In genomic region chr3:154121236-154122095, GRCh38 we compare ENCODE assay signal across 8 cellular contexts. TPM values are rescaled to one million over a fixed set of nuclear protein-coding genes. Genes with fewer than 3 reads are reported as not detected.
DNase-seq lines count a peak whose midpoint lies in the region; ATAC-seq, FAIRE-seq and TF ChIP-seq lines count a peak whose summit lies in the region.

ARHGEF26 (plus strand) TSS chr3:154121390; CDS start chr3:154121993, 603 bp downstream.

- 0 out of 2 replicates have a peak, but pooled peaks have one; percentile 29 for TF ChIP-seq POLR2A in H54 (IDR thresholded peaks at IDR 0.05; ENCODE audit: low read depth, low read length)
- TF ChIP-seq POLR2A in NB4 (IDR thresholded peaks at IDR 0.05; ENCODE audit: extremely low read depth, insufficient read length) = no peak
- peak; percentile 15 to 57 for TF ChIP-seq POLR2A in gastrocnemius medialis (IDR thresholded peaks at IDR 0.05)

- H3K4me3 ChIP-seq in NB4 (ENCODE audit: low read depth, low read length) (no peak within 1 kb of the TSS), astrocyte of the spinal cord (ENCODE audit: low read depth, low read length) (peak within 1 kb of the TSS; percentile 82), iPS DF 6.9 (ENCODE audit: low read length) (peak within 1 kb of the TSS; percentile 49; the same call in 1 of the 2 replicates), gastrocnemius medialis (peak within 1 kb of the TSS; percentile 68 to 81 (median 72)), Karpas-422 (ENCODE audit: low read length) (no peak within 1 kb of the TSS)

- no peaks in the 10 kb centered on the region for H3K79me2 ChIP-seq in Karpas-422 (ENCODE audit: low read length)

- H3K36me3 ChIP-seq in iPS DF 6.9 (ENCODE audit: control insufficient read depth, insufficient read depth, low read length) (no peaks in the 10 kb centered on the region), gastrocnemius medialis (no peaks in the 10 kb centered on the region), Karpas-422 (ENCODE audit: insufficient read depth, low read length) (no peaks in the 10 kb centered on the region)

- TF ChIP-seq CTCF in NB4 (IDR thresholded peaks at IDR 0.05; ENCODE audit: low read depth, low read length) (no peak), astrocyte of the spinal cord (IDR thresholded peaks at IDR 0.05; ENCODE audit: low read depth, low read length) (no peak), gastrocnemius medialis (IDR thresholded peaks at IDR 0.05 in 4 of 5, conservative IDR thresholded peaks at IDR 0.05 in 1 of 5) (no peak)

- no peaks in the 10 kb centered on the region for H4K20me1 ChIP-seq in Karpas-422 (ENCODE audit: insufficient read depth, low read depth, low read length)

- ATAC-seq in gastrocnemius medialis = peak; percentile 72 to 79

- H2AFZ ChIP-seq in Karpas-422 (ENCODE audit: low read length) = no peak within 1 kb of the TSS

- H3K4me1 ChIP-seq in iPS DF 6.9 (ENCODE audit: control insufficient read depth, insufficient read depth, low read length) (no peaks in the 10 kb centered on the region), gastrocnemius medialis (no peaks in the 10 kb centered on the region), Karpas-422 (ENCODE audit: low read length) (no peaks in the 10 kb centered on the region)

- H3K9me3 ChIP-seq in iPS DF 6.9 (ENCODE audit: control insufficient read depth, insufficient read depth, low read length) (no peaks in the 10 kb centered on the region), gastrocnemius medialis (no peaks in the 10 kb centered on the region), Karpas-422 (ENCODE audit: low read length) (no peaks in the 10 kb centered on the region)

- H3K4me2 ChIP-seq in Karpas-422 (ENCODE audit: low read depth, low read length, poor library complexity, severe bottlenecking) = no peak within 1 kb of the TSS

- no peak for FAIRE-seq in H54 (lab: Jason Lieb, UNC)

- intact Hi-C loops in gastrocnemius medialis (cut with DNase I; ENCODE audit: low total_unique reads) = no loop called here

- in situ Hi-C loops in astrocyte of the spinal cord (cut with HindIII; ENCODE audit: low sequenced_read_pairs) (no loop called here), gastrocnemius medialis (cut with MboI; ENCODE audit: low sequenced_read_pairs in 4 of 4) (no loop called here)

- no peaks in the 10 kb centered on the region for H3K9me2 ChIP-seq in Karpas-422 (replicated peaks; ENCODE audit: insufficient read depth, low read length)

- no peak within 1 kb of the TSS for H3K9ac ChIP-seq in Karpas-422 (ENCODE audit: low read length)

- WGBS in iPS DF 6.9 (ENCODE audit: insufficient coverage, insufficient read length) = no CpG with 5 or more reads among the region's 82 CpGs

- H3K27ac ChIP-seq in iPS DF 6.9 (ENCODE audit: low read length) = no peak within 1 kb of the TSS
- H3K27ac ChIP-seq in gastrocnemius medialis = peak within 1 kb of the TSS; percentile 21 to 57 (median 47)
- H3K27ac ChIP-seq in Karpas-422 (ENCODE audit: low read length) = no peak within 1 kb of the TSS

- peaks cover 5% of the 10 kb centered on the region; the same call in 1 of the 2 replicates for H3K27me3 ChIP-seq in iPS DF 6.9 (ENCODE audit: control insufficient read depth, insufficient read depth, low read length)
- peaks cover 20 to 36% (median 29%) of the 10 kb centered on the region in 3 donors for H3K27me3 ChIP-seq in gastrocnemius medialis
- H3K27me3 ChIP-seq in Karpas-422 (ENCODE audit: low read length) = no peaks in the 10 kb centered on the region

- peak; percentile 51 for DNase-seq in DMS53 treated with DMSO at 0.1 percent for 48 hours (lab: John Stamatoyannopoulos, UW; ENCODE audit: unreplicated experiment)
- DNase-seq in H54 (ENCODE audit: insufficient read length, low spot score) = peak; percentile 58
- DNase-seq in NB4 (ENCODE audit: low read depth) = peak; percentile 30
- peak; percentile 62 for DNase-seq in T1000 (lab: John Stamatoyannopoulos, UW)
- DNase-seq in astrocyte of the spinal cord (ENCODE audit: low read depth, low spot score) = peak; percentile 83
- DNase-seq in iPS DF 6.9 (ENCODE audit: low read depth, low spot score) = peak; percentile 61
- DNase-seq in gastrocnemius medialis = peak; percentile 48 to 53
- DNase-seq in Karpas-422 = no peak

RNA-seq across cellular contexts. Expression of gene ARHGEF26, which starts in this region (rescaled TPM):
- 1 to 10 TPM in 3 of 4 donors, under 1 TPM in 1; 0.41 to 1.7 (median 1.2) TPM for total RNA-seq in gastrocnemius medialis
- not detected in 2 replicates for total RNA-seq in Karpas-422 (2014; rRNA removed; shearing (Covaris generic); ENCODE audit: low replicate concordance)

Comparison
In these comparisons a context has a peak if more than half of its experiments do, and no peak if none do; other contexts are left out.
1. H3K4me3 ChIP-seq: peak in astrocyte of the spinal cord (single experiment), iPS DF 6.9 (single experiment) and gastrocnemius medialis (4 of 4); none in NB4 (single experiment) and Karpas-422 (single experiment).
2. H3K27ac ChIP-seq: peak in gastrocnemius medialis (4 of 4); none in iPS DF 6.9 (single experiment) and Karpas-422 (single experiment).